In the genomic region with DNA sequence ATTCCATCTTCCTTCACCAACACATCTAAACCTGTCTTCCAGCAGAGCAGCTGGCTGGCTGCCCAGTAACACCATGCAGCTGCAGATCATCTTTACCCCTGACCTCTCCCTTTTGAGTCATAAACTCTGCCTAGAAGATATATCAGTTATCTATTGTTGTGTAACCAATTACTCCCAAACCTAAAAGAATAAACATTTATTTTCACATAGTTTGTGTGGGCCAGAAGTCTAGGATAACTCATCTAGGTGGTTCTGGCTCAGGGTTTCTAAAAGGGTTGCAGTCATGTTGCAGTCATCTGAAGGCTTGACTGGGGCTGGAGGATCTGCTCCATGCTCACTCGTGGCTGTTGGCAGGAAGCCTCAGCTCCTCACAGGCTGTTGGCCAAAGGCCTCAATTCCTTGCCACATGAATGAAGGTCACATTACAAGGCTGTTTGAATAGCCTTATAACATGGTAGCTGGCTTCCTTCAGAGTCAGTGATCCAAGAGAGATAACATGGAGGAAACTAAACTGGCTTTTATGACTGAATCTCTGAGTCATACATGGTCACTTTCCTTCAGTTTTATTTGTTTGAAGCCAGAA, we compare ENCODE assay signal across 10 cellular contexts.
A peak's percentile ranks its signal among the peaks of the same experiment; 100 is the strongest.
DNase-seq lines count a peak whose midpoint lies in the region; ATAC-seq, FAIRE-seq and TF ChIP-seq lines count a peak whose summit lies in the region.
"Had no signal": no experiment of that assay in that cellular context is flagged by ENCODE, and none has a peak within 500 bp of the region (broad histone marks: within the 10 kb centered on the region; RNA-seq: fewer than 3 reads in every experiment).

No MANE protein-coding gene starts in this region.

- no peak overlapping the region for H3K9ac ChIP-seq in HCT116 (ENCODE audit: low read length)
- H3K9ac ChIP-seq in astrocyte (ENCODE audit: low read length) = no peak overlapping the region

- intact Hi-C loops in HCT116 (cut with micrococcal nuclease) (no loop called here), left colon (cut with DNase I, micrococcal nuclease) (no loop called here)
- intact Hi-C loops in CD4-positive, alpha-beta memory T cell (cut with micrococcal nuclease) = no loop called here

- H3K36me3 ChIP-seq in HCT116 (ENCODE audit: control insufficient read depth in 1 of 2, insufficient read depth in 2 of 2, low read length in 2 of 2) = no peaks in the 10 kb centered on the region
- H3K36me3 ChIP-seq in astrocyte (ENCODE audit: insufficient read depth, low read length) = no peaks in the 10 kb centered on the region
- H3K36me3 ChIP-seq in WERI-Rb-1 = no peaks in the 10 kb centered on the region
- no peaks in the 10 kb centered on the region for H3K36me3 ChIP-seq in CD4-positive, alpha-beta memory T cell (ENCODE audit: insufficient read depth, low read length)
- H3K36me3 ChIP-seq: thyroid gland had no signal

- H2AFZ ChIP-seq in HCT116 (ENCODE audit: low read depth, low read length, poor library complexity, severe bottlenecking) = peak overlapping the region; percentile 41
- H2AFZ ChIP-seq in astrocyte (ENCODE audit: low read depth, low read length) = no peak overlapping the region

- no peak for TF ChIP-seq POLR2A in HCT116 (IDR thresholded peaks at IDR 0.05; ENCODE audit: borderline replicate concordance, extremely low read depth, insufficient read depth, insufficient read length)

- H3K4me2 ChIP-seq in HCT116 (ENCODE audit: low read length) (0 out of 2 replicates have a peak overlapping the region, but pooled peaks have one; percentile 10), astrocyte (ENCODE audit: low read length) (no peak overlapping the region)

- ATAC-seq in HCT116 (peak; percentile 40; the same call in 1 of the 2 replicates), left colon (peak; percentile 94)

- H3K4me1 Mint-ChIP-seq in astrocyte (ENCODE audit: low read depth, unreplicated experiment) = no peaks in the 10 kb centered on the region
- no peaks in the 10 kb centered on the region for H3K4me1 Mint-ChIP-seq in T-helper 2 cell treated with Interferon-gamma antibody and Interleukin-4, amounts not matched to agents 5 μg/mL and 100 μg/mL, for 36 hours (ENCODE audit: low read depth)
- H3K4me1 Mint-ChIP-seq in CD4-positive, alpha-beta memory T cell = no peaks in the 10 kb centered on the region

- no TSS peak for BruUV-seq in HCT116 (replicated peaks; lab: Mats Ljungman, UMichigan)

- POLR2A ChIA-PET in HCT116 (lab: Charles Lee) = no interaction called here
- POLR2A ChIA-PET in CD4-positive, alpha-beta memory T cell (lab: Charles Lee; ENCODE audit: partially characterized antibody) = no interaction called here

- H4K20me1 ChIP-seq in HCT116 (ENCODE audit: insufficient read depth) (no peaks in the 10 kb centered on the region), astrocyte (ENCODE audit: insufficient read depth, low read length) (no peaks in the 10 kb centered on the region)

- RAD21 ChIA-PET in HCT116 (lab: Charles Lee; ENCODE audit: low non-redundant PET in 1 of 2, low total read pairs in 2 of 2, uncharacterized antibody in 2 of 2, unreplicated experiment in 2 of 2) = no interaction called here

- H3K4me3 ChIP-seq in HCT116 (replicated peaks in 1 of 2; ENCODE audit: low read depth in 1 of 2, low read length in 2 of 2) (no peak overlapping the region), astrocyte (ENCODE audit: insufficient read depth, low read depth, low read length) (no peak overlapping the region), WERI-Rb-1 (ENCODE audit: low read depth, low read length) (no peak overlapping the region)
- no peak overlapping the region for H3K4me3 ChIP-seq in CD4-positive, alpha-beta memory T cell (ENCODE audit: low read length in 2 of 2)
- H3K4me3 ChIP-seq: thyroid gland had no signal

- H3K9me2 ChIP-seq in HCT116 (ENCODE audit: insufficient read depth) = no peaks in the 10 kb centered on the region

- H3K9me3 ChIP-seq in HCT116 (ENCODE audit: control insufficient read depth in 1 of 2, insufficient read depth in 1 of 2, low read depth in 1 of 2, low read length in 2 of 2) (no peaks in the 10 kb centered on the region), astrocyte (ENCODE audit: insufficient read depth, low read depth, low read length) (peaks cover 3% of the 10 kb centered on the region), WERI-Rb-1 (ENCODE audit: severe bottlenecking) (no peaks in the 10 kb centered on the region)
- H3K9me3 ChIP-seq in CD4-positive, alpha-beta memory T cell (ENCODE audit: control insufficient read depth in 1 of 2, low read length in 2 of 2) = no peaks in the 10 kb centered on the region
- H3K9me3 ChIP-seq: thyroid gland had no signal

- no peaks in the 10 kb centered on the region for H3K27me3 Mint-ChIP-seq in astrocyte (ENCODE audit: low read depth, unreplicated experiment)
- H3K27me3 Mint-ChIP-seq in T-helper 2 cell treated with Interferon-gamma antibody and Interleukin-4, amounts not matched to agents 5 μg/mL and 100 μg/mL, for 36 hours (ENCODE audit: low read depth) = no peaks in the 10 kb centered on the region
- no peaks in the 10 kb centered on the region for H3K27me3 Mint-ChIP-seq in CD4-positive, alpha-beta memory T cell

- no peak for FAIRE-seq in astrocyte (lab: Jason Lieb, UNC)

- TF ChIP-seq CTCF in HCT116 (IDR thresholded peaks at IDR 0.05 in 2 of 3, conservative IDR thresholded peaks at IDR 0.05 in 1 of 3; ENCODE audit: borderline replicate concordance in 1 of 3, insufficient read depth in 1 of 3, low read depth in 2 of 3, low read length in 2 of 3) (no peak), astrocyte (IDR thresholded peaks at IDR 0.05; ENCODE audit: insufficient read depth, low read depth, low read length) (no peak), WERI-Rb-1 (IDR thresholded peaks at IDR 0.05; ENCODE audit: low read depth, low read length) (no peak)

- no peaks in the 10 kb centered on the region for H3K27me3 ChIP-seq in HCT116 (ENCODE audit: insufficient read depth, low read length)
- H3K27me3 ChIP-seq in astrocyte (ENCODE audit: insufficient read depth, low read length) = no peaks in the 10 kb centered on the region
- no peaks in the 10 kb centered on the region for H3K27me3 ChIP-seq in WERI-Rb-1 (ENCODE audit: insufficient read depth, low read depth, severe bottlenecking)
- no peaks in the 10 kb centered on the region for H3K27me3 ChIP-seq in CD4-positive, alpha-beta memory T cell (ENCODE audit: insufficient read depth, low read length)
- H3K27me3 ChIP-seq: thyroid gland had no signal

- no peak overlapping the region for H3K4me3 Mint-ChIP-seq in astrocyte (ENCODE audit: unreplicated experiment)
- H3K4me3 Mint-ChIP-seq in T-helper 2 cell treated with Interferon-gamma antibody and Interleukin-4, amounts not matched to agents 5 μg/mL and 100 μg/mL, for 36 hours = no peak overlapping the region
- H3K4me3 Mint-ChIP-seq in CD4-positive, alpha-beta memory T cell = no peak overlapping the region

- H3K4me1 ChIP-seq in HCT116 (ENCODE audit: control insufficient read depth in 1 of 2, insufficient read depth in 2 of 2, low read length in 2 of 2) = peaks cover 0 to 8% of the 10 kb centered on the region in 2 experiments; a peak in 1 of 4 replicates
- H3K4me1 ChIP-seq in astrocyte (ENCODE audit: insufficient read depth, low read length) = no peaks in the 10 kb centered on the region
- H3K4me1 ChIP-seq in CD4-positive, alpha-beta memory T cell (ENCODE audit: insufficient read depth, low read length) = no peaks in the 10 kb centered on the region
- H3K4me1 ChIP-seq: thyroid gland had no signal

- CTCF ChIA-PET in HCT116 (lab: Charles Lee) = no interaction called here
- CTCF ChIA-PET in CD4-positive, alpha-beta memory T cell (lab: Charles Lee; ENCODE audit: partially characterized antibody) = no interaction called here

- H3K36me3 Mint-ChIP-seq in astrocyte (ENCODE audit: low read depth, unreplicated experiment) = peaks cover under 1% of the 10 kb centered on the region
- no peaks in the 10 kb centered on the region for H3K36me3 Mint-ChIP-seq in T-helper 2 cell treated with Interferon-gamma antibody and Interleukin-4, amounts not matched to agents 5 μg/mL and 100 μg/mL, for 36 hours (ENCODE audit: low read depth)
- no peaks in the 10 kb centered on the region for H3K36me3 Mint-ChIP-seq in CD4-positive, alpha-beta memory T cell

- H3K79me2 ChIP-seq in HCT116 (ENCODE audit: insufficient read depth, low read length) (no peaks in the 10 kb centered on the region), astrocyte (ENCODE audit: insufficient read depth, low read length) (no peaks in the 10 kb centered on the region)

- H3K27ac ChIP-seq in HCT116 (ENCODE audit: low read depth, low read length) (no peak overlapping the region), astrocyte (ENCODE audit: low read depth, low read length) (no peak overlapping the region), WERI-Rb-1 (no peak overlapping the region)
- no peak overlapping the region for H3K27ac ChIP-seq in CD4-positive, alpha-beta memory T cell (ENCODE audit: low read depth, low read length)
- H3K27ac ChIP-seq: thyroid gland had no signal

- DNase-seq in HCT116 (ENCODE audit: low read depth, low spot score) = no peak
- DNase-seq in NCI-H146 (lab: John Stamatoyannopoulos, UW) = peak; percentile 71
- DNase-seq in astrocyte (ENCODE audit: low read depth) = peak; percentile 62
- peak; percentile 54 to 67 for DNase-seq in left colon
- no peak for DNase-seq in NCI-H2227 (lab: John Stamatoyannopoulos, UW; ENCODE audit: unreplicated experiment)
- DNase-seq in WERI-Rb-1 = no peak
- no peak for DNase-seq in T-helper 2 cell treated with Interferon-gamma antibody and Interleukin-4, amounts not matched to agents 5 μg/mL and 100 μg/mL, for 36 hours (ENCODE audit: low spot score)
- DNase-seq in CD4-positive, alpha-beta memory T cell = no peak
- DNase-seq: GDM1, thyroid gland had no signal

- TF ChIP-seq RAD21 in HCT116 (IDR thresholded peaks at IDR 0.05; ENCODE audit: low read depth) = no peak

- H3K9me3 Mint-ChIP-seq in astrocyte (ENCODE audit: unreplicated experiment) = peaks cover 2% of the 10 kb centered on the region
- no peaks in the 10 kb centered on the region for H3K9me3 Mint-ChIP-seq in T-helper 2 cell treated with Interferon-gamma antibody and Interleukin-4, amounts not matched to agents 5 μg/mL and 100 μg/mL, for 36 hours
- no peaks in the 10 kb centered on the region for H3K9me3 Mint-ChIP-seq in CD4-positive, alpha-beta memory T cell

- H3K27ac Mint-ChIP-seq in astrocyte (ENCODE audit: unreplicated experiment) = peak overlapping the region; percentile 62
- H3K27ac Mint-ChIP-seq in T-helper 2 cell treated with Interferon-gamma antibody and Interleukin-4, amounts not matched to agents 5 μg/mL and 100 μg/mL, for 36 hours = no peak overlapping the region
- H3K27ac Mint-ChIP-seq in CD4-positive, alpha-beta memory T cell = no peak overlapping the region

TF ChIP-seq in HCT116, 20 proteins besides CTCF, POLR2A, EP300 and RAD21:
- TF ChIP-seq CBX3 (IDR thresholded peaks at IDR 0.05; ENCODE audit: low read depth) (peak; percentile 53; the same call in 1 of the 2 replicates), ELF1 (IDR thresholded peaks at IDR 0.05; ENCODE audit: borderline replicate concordance, low read depth) (no peak), FOSL1 (IDR thresholded peaks at IDR 0.05; ENCODE audit: low read depth) (no peak), SIN3A (IDR thresholded peaks at IDR 0.05; ENCODE audit: low read depth) (no peak), YY1 (IDR thresholded peaks at IDR 0.05; ENCODE audit: extremely low read depth, insufficient replicate concordance, low read depth, low read length) (no peak)

Comparison
In these comparisons a context has a peak if more than half of its experiments do, and no peak if none do; other contexts are left out.
1. DNase-seq: peak in NCI-H146 (single experiment), astrocyte (single experiment) and left colon (2 of 2); none in HCT116 (single experiment), NCI-H2227 (single experiment), WERI-Rb-1 (single experiment), T-helper 2 cell treated with Interferon-gamma antibody and Interleukin-4, amounts not matched to agents 5 μg/mL and 100 μg/mL, for 36 hours (single experiment) and CD4-positive, alpha-beta memory T cell (0 of 5).